ENCODE assay signal across 8 cellular contexts in genomic region chr2:175366814-175367213, GRCh38.
DNase-seq lines count a peak whose midpoint lies in the region; ATAC-seq and TF ChIP-seq lines count a peak whose summit lies in the region.

No MANE protein-coding gene starts in this region.

- intact Hi-C loops in A673 (cut with micrococcal nuclease; ENCODE audit: unreplicated experiment) (loop anchor here (2.0 kb wide), 2 partner anchors 322 to 718 kb away; no protein-coding TSS in a partner anchor), activated B cell treated with CpG ODN at 0.5 μM for 24 hours (cut with micrococcal nuclease) (loop anchor here (1.0 to 10.0 kb wide), 3 partner anchors 730 to 1778 kb away; no protein-coding TSS in a partner anchor)

- peaks cover 85% of the 10 kb centered on the region for H3K4me1 ChIP-seq in A673 (ENCODE audit: insufficient read depth, low read length, poor library complexity, severe bottlenecking)
- H3K4me1 ChIP-seq in cardiac muscle cell (ENCODE audit: low read depth) = peaks cover 8% of the 10 kb centered on the region

- CTCF ChIA-PET in A673 (lab: Charles Lee) = interaction anchor here (0.7 to 1.7 kb wide), 3 partner anchors 36 to 719 kb away, joined by 3 to 6 read pairs (median 4); no protein-coding TSS in a partner anchor
- CTCF ChIA-PET in GM10248 (lab: Yijun Ruan, JAX) = interaction anchor here (0.7 to 2.5 kb wide), 8 partner anchors 9 to 812 kb away, joined by 3 to 12 read pairs (median 3); no protein-coding TSS in a partner anchor
- CTCF ChIA-PET in activated B cell treated with CpG ODN at 0.5 μM for 24 hours (lab: Charles Lee) = no interaction called here

- H3K27ac ChIP-seq in A673 (ENCODE audit: low read depth, low read length, poor library complexity, severe bottlenecking) (no peak overlapping the region), cardiac muscle cell (no peak overlapping the region)

- DNase-seq in A673 (ENCODE audit: low spot score) = peak; percentile 87
- peak; percentile 16 for DNase-seq in GM10248 (ENCODE audit: extremely low spot score)
- DNase-seq in NCI-H2196 treated with DMSO at 0.1 percent for 48 hours (lab: John Stamatoyannopoulos, UW; ENCODE audit: unreplicated experiment) = peak; percentile 19
- DNase-seq in activated B cell treated with CpG ODN at 0.5 μM for 24 hours = no peak
- peak; percentile 58 to 67 for DNase-seq in cardiac muscle cell (ENCODE audit: low read depth in 1 of 2, low spot score in 1 of 2)
- peak; percentile 39 for DNase-seq in renal cortical epithelial cell (ENCODE audit: low read depth)

- H3K27me3 Mint-ChIP-seq in activated B cell treated with CpG ODN at 0.5 μM for 24 hours = peaks cover 9% of the 10 kb centered on the region

- ATAC-seq in HG03159 (IDR thresholded peaks at IDR 0.05; ENCODE audit: unreplicated experiment) (peak; percentile 91), activated B cell treated with CpG ODN at 0.5 μM for 24 hours (ENCODE audit: low read depth) (no peak), HG03460 (IDR thresholded peaks at IDR 0.05; ENCODE audit: unreplicated experiment) (no peak)

- H3K4me3 ChIP-seq in A673 (ENCODE audit: low read depth, low read length, poor library complexity, severe bottlenecking) (no peak overlapping the region), cardiac muscle cell (no peak overlapping the region)

- no peaks in the 10 kb centered on the region for H3K36me3 ChIP-seq in A673 (ENCODE audit: insufficient read depth, low read length, poor library complexity, severe bottlenecking)
- no peaks in the 10 kb centered on the region for H3K36me3 ChIP-seq in cardiac muscle cell

- no peak overlapping the region for H3K27ac Mint-ChIP-seq in activated B cell treated with CpG ODN at 0.5 μM for 24 hours

- H3K4me3 Mint-ChIP-seq in activated B cell treated with CpG ODN at 0.5 μM for 24 hours = no peak overlapping the region

- H3K9me3 ChIP-seq in A673 (ENCODE audit: low read depth, low read length, poor library complexity, severe bottlenecking) = no peaks in the 10 kb centered on the region
- no peaks in the 10 kb centered on the region for H3K9me3 ChIP-seq in cardiac muscle cell (ENCODE audit: low read depth)

- BruUV-seq in A673 (replicated peaks; lab: Mats Ljungman, UMichigan) = no TSS peak

- no peaks in the 10 kb centered on the region for H3K9me3 Mint-ChIP-seq in activated B cell treated with CpG ODN at 0.5 μM for 24 hours

- H3K27me3 ChIP-seq in A673 (replicated peaks; ENCODE audit: insufficient read depth, low read depth, low read length, poor library complexity) (no peaks in the 10 kb centered on the region), cardiac muscle cell (peaks cover 24% of the 10 kb centered on the region)

- POLR2A ChIA-PET in A673 (lab: Charles Lee; ENCODE audit: low non-redundant PET) = no interaction called here
- POLR2A ChIA-PET in GM10248 (lab: Yijun Ruan, JAX) = no interaction called here
- POLR2A ChIA-PET in activated B cell treated with CpG ODN at 0.5 μM for 24 hours (lab: Charles Lee) = no interaction called here

- H3K4me1 Mint-ChIP-seq in activated B cell treated with CpG ODN at 0.5 μM for 24 hours = no peaks in the 10 kb centered on the region

- H3K36me3 Mint-ChIP-seq in activated B cell treated with CpG ODN at 0.5 μM for 24 hours (ENCODE audit: low read depth) = no peaks in the 10 kb centered on the region

- TF ChIP-seq CTCF in A673 (conservative IDR thresholded peaks at IDR 0.05; ENCODE audit: low read depth, low read length) (peak; percentile 93), GM10248 (IDR thresholded peaks at IDR 0.05; ENCODE audit: control extremely low read depth, extremely low read depth, low read depth, missing control alignments) (peak; percentile 65), activated B cell treated with CpG ODN at 0.5 μM for 24 hours (IDR thresholded peaks at IDR 0.05) (peak; percentile 57), cardiac muscle cell (IDR thresholded peaks at IDR 0.05; ENCODE audit: low read depth, low read length) (peak; percentile 82)
